Comparison of ENCODE assay signal across 1 cellular context in genomic region chr1:176206961-176207902, GRCh38.
TF ChIP-seq lines count a peak whose summit lies in the region.

Gene COP1, minus strand, starts transcription at chr1:176207286. Its CDS starts 308 bp downstream, at chr1:176206978.

TF ChIP-seq in GM12878, 131 proteins besides CTCF, POLR2A, EP300 and RAD21 (continued from another document and continues in another):
- TF ChIP-seq STAT1 (conservative IDR thresholded peaks at IDR 0.05): peak; percentile 45; the same call in 1 of the 2 replicates
- peak; percentile 8; the same call in 1 of the 2 replicates for TF ChIP-seq SPI1 (IDR thresholded peaks at IDR 0.05; ENCODE audit: borderline replicate concordance, insufficient read depth, low read depth, low read length)
- TF ChIP-seq GABPA (IDR thresholded peaks at IDR 0.05; ENCODE audit: low read depth): peak; percentile 63
- no peak for TF ChIP-seq ZBTB11 (CRISPR knock-in tag; IDR thresholded peaks at IDR 0.05)
- TF ChIP-seq USF2 (IDR thresholded peaks at IDR 0.05; ENCODE audit: borderline replicate concordance, low read depth, low read length): no peak
- peak in 1 of 2 experiments; percentile 78; a peak in 2 of 4 replicates for TF ChIP-seq ETV6 (conservative IDR thresholded peaks at IDR 0.05 in 1 of 2, IDR thresholded peaks at IDR 0.05 in 1 of 2; ENCODE audit: borderline replicate concordance in 1 of 2, low read depth in 1 of 2)
- TF ChIP-seq NR2F1 (conservative IDR thresholded peaks at IDR 0.05): peak; percentile 70
- peak; percentile 32; the same call in 1 of the 2 replicates for TF ChIP-seq RELB (IDR thresholded peaks at IDR 0.05; ENCODE audit: low read depth)
- 0 out of 2 replicates have a peak, but pooled peaks have one; percentile 14 for TF ChIP-seq NBN (IDR thresholded peaks at IDR 0.05)
- peak; percentile 95 for TF ChIP-seq POLR2AphosphoS5 (IDR thresholded peaks at IDR 0.05; ENCODE audit: low read length)
- TF ChIP-seq USF1 (IDR thresholded peaks at IDR 0.05; ENCODE audit: borderline replicate concordance, extremely low read length, insufficient read depth, low read depth, low read length): no peak
- no peak for TF ChIP-seq ZNF274 (IDR thresholded peaks at IDR 0.05; ENCODE audit: insufficient read depth, insufficient read length)
- 0 out of 2 replicates have a peak, but pooled peaks have one; percentile 22 for TF ChIP-seq CREM (IDR thresholded peaks at IDR 0.05; ENCODE audit: low read depth)
- peak; percentile 78 for TF ChIP-seq MXI1 (IDR thresholded peaks at IDR 0.05; ENCODE audit: low read depth, low read length)
- TF ChIP-seq ZZZ3 (IDR thresholded peaks at IDR 0.05; ENCODE audit: control insufficient read depth, insufficient read length, low read depth): no peak
- peak; percentile 70; the same call in 1 of the 2 replicates for TF ChIP-seq IRF3 (IDR thresholded peaks at IDR 0.05)
- TF ChIP-seq TAF1 (IDR thresholded peaks at IDR 0.05; ENCODE audit: borderline replicate concordance, low read depth, low read length): peak; percentile 72
- peak; percentile 3; the same call in 1 of the 2 replicates for TF ChIP-seq ZNF687 (IDR thresholded peaks at IDR 0.05)
- peak; percentile 59; the same call in 1 of the 2 replicates for TF ChIP-seq TCF3 (IDR thresholded peaks at IDR 0.05; ENCODE audit: borderline replicate concordance, insufficient read depth, low read depth, low read length)
- no peak for TF ChIP-seq ATF7 (IDR thresholded peaks at IDR 0.05; ENCODE audit: low read depth)
- peak; percentile 90 for TF ChIP-seq ZNF384 (IDR thresholded peaks at IDR 0.05; ENCODE audit: borderline replicate concordance, low read depth, low read length)
- TF ChIP-seq IRF4 (IDR thresholded peaks at IDR 0.05; ENCODE audit: low read depth, low read length): no peak
- TF ChIP-seq YBX1 (IDR thresholded peaks at IDR 0.05): no peak
- TF ChIP-seq SREBF1 (IDR thresholded peaks at IDR 0.05; ENCODE audit: low read length): no peak
- no peak for TF ChIP-seq BCL3 (IDR thresholded peaks at IDR 0.05; ENCODE audit: borderline replicate concordance, insufficient read depth, low read depth, low read length, poor library complexity, severe bottlenecking)
- TF ChIP-seq ZNF622 (IDR thresholded peaks at IDR 0.05): no peak
- TF ChIP-seq CREB1 (IDR thresholded peaks at IDR 0.05; ENCODE audit: low read depth): 0 out of 2 replicates have a peak, but pooled peaks have one; percentile 32
- TF ChIP-seq NRF1 (conservative IDR thresholded peaks at IDR 0.05; ENCODE audit: low read depth, low read length): peak; percentile 98
- peak; percentile 10 for TF ChIP-seq SKIL (IDR thresholded peaks at IDR 0.05; ENCODE audit: low read depth, poor library complexity, severe bottlenecking)
- TF ChIP-seq SMAD5 (IDR thresholded peaks at IDR 0.05; ENCODE audit: low read depth): peak; percentile 90
- no peak for TF ChIP-seq PRDM15 (CRISPR knock-in tag; IDR thresholded peaks at IDR 0.05)
